ENCODE assay signal across 8 cellular contexts in genomic region chr1:246506785-246507639, GRCh38. TPM values are rescaled to one million over a fixed set of nuclear protein-coding genes. Genes with fewer than 3 reads are reported as not detected.
DNase-seq lines count a peak whose midpoint lies in the region; ATAC-seq, FAIRE-seq and TF ChIP-seq lines count a peak whose summit lies in the region.

SMYD3 (minus strand) TSS chr1:246507279.

- H4K20me1 ChIP-seq in endothelial cell of umbilical vein (replicated peaks; ENCODE audit: control insufficient read depth, extremely low read depth, insufficient read depth, low read length): no peaks in the 10 kb centered on the region

- peak; percentile 64 for DNase-seq in COR-L47 (lab: John Stamatoyannopoulos, UW)
- DNase-seq in HS-27A (ENCODE audit: low read depth): peak; percentile 29
- DNase-seq in NOMO-1 (lab: John Stamatoyannopoulos, UW; ENCODE audit: unreplicated experiment in 2 of 2): peak; percentile 62 to 72
- peak; percentile 79 for DNase-seq in activated CD8-positive, alpha-beta memory T cell treated with anti-CD3 and anti-CD28 coated beads, Interleukin-2, amount 10 ng/mL, durations not matched to agents 7 days and 5 days
- peak; percentile 90 for DNase-seq in endothelial cell of umbilical vein (ENCODE audit: low read depth, low spot score)
- peak; percentile 74 to 89 (median 84) for DNase-seq in mucosa of descending colon
- peak; percentile 62 for DNase-seq in stimulated activated CD8-positive, alpha-beta memory T cell treated with anti-CD3 and anti-CD28 coated beads, Interleukin-4, amount 100 ng/mL, for 24 hours (ENCODE audit: low read depth)

- POLR2A ChIA-PET in endothelial cell of umbilical vein (lab: Charles Lee): interaction anchor here (0.7 kb wide), 1 partner anchor 173 kb away, joined by 5 read pairs; no protein-coding TSS in a partner anchor

- no peak within 1 kb of the TSS for H3K27ac ChIP-seq in endothelial cell of umbilical vein (ENCODE audit: insufficient read depth, low read depth, low read length)

- peak; percentile 69 for TF ChIP-seq POLR2A in endothelial cell of umbilical vein (IDR thresholded peaks at IDR 0.05; ENCODE audit: low read depth, low read length)

- peak within 1 kb of the TSS; percentile 61 for H3K4me2 ChIP-seq in endothelial cell of umbilical vein (ENCODE audit: insufficient read depth, low read length)

- H3K79me2 ChIP-seq in endothelial cell of umbilical vein (ENCODE audit: control insufficient read depth, insufficient read depth, low read length): peaks cover 4% of the 10 kb centered on the region

- H2AFZ ChIP-seq in endothelial cell of umbilical vein (ENCODE audit: low read depth, low read length): peak within 1 kb of the TSS; percentile 93

- FAIRE-seq in endothelial cell of umbilical vein (lab: Jason Lieb, UNC): peak; percentile 82

- dilution Hi-C loops in endothelial cell of umbilical vein (cut with MboI; ENCODE audit: extremely low pct_ligation_motif_present, low sequenced_read_pairs): no loop called here

- peak within 1 kb of the TSS; percentile 35 to 80 (median 45) for H3K4me3 ChIP-seq in endothelial cell of umbilical vein (replicated peaks in 1 of 3; ENCODE audit: insufficient read depth in 1 of 3, low read depth in 1 of 3, low read length in 3 of 3)
- peak within 1 kb of the TSS; percentile 48 for H3K4me3 ChIP-seq in mucosa of descending colon

- no peaks in the 10 kb centered on the region for H3K9me3 Mint-ChIP-seq in activated CD8-positive, alpha-beta memory T cell treated with anti-CD3 and anti-CD28 coated beads, Interleukin-2, amount 10 ng/mL, durations not matched to agents 7 days and 5 days (ENCODE audit: low read depth)

- CTCF ChIA-PET in activated CD8-positive, alpha-beta memory T cell treated with anti-CD3 and anti-CD28 coated beads, Interleukin-2, amount 10 ng/mL, durations not matched to agents 7 days and 5 days (lab: Charles Lee): interaction anchor here (0.7 to 2.4 kb wide), 6 partner anchors 9 to 182 kb away, joined by 3 to 12 read pairs (median 4); no protein-coding TSS in a partner anchor
- CTCF ChIA-PET in endothelial cell of umbilical vein (lab: Charles Lee): interaction anchor here (0.8 to 1.8 kb wide), 8 partner anchors 9 to 217 kb away, joined by 3 to 13 read pairs (median 4); partner anchors contain the start of gene SCCPDH

- no peaks in the 10 kb centered on the region for H3K27me3 Mint-ChIP-seq in activated CD8-positive, alpha-beta memory T cell treated with anti-CD3 and anti-CD28 coated beads, Interleukin-2, amount 10 ng/mL, durations not matched to agents 7 days and 5 days

- H3K4me1 Mint-ChIP-seq in activated CD8-positive, alpha-beta memory T cell treated with anti-CD3 and anti-CD28 coated beads, Interleukin-2, amount 10 ng/mL, durations not matched to agents 7 days and 5 days: peaks cover 30% of the 10 kb centered on the region

- ATAC-seq in GM19468 (IDR thresholded peaks at IDR 0.05; ENCODE audit: extremely low read depth, unreplicated experiment): peak; percentile 87
- ATAC-seq in activated CD8-positive, alpha-beta memory T cell treated with anti-CD3 and anti-CD28 coated beads, Interleukin-2, amount 10 ng/mL, durations not matched to agents 7 days and 5 days: peak; percentile 97
- ATAC-seq in mucosa of descending colon: peak; percentile 97

- H3K27me3 ChIP-seq in endothelial cell of umbilical vein (ENCODE audit: control insufficient read depth in 2 of 2, insufficient read depth in 2 of 2, low read length in 2 of 2): no peaks in the 10 kb centered on the region

- H3K9me3 ChIP-seq in endothelial cell of umbilical vein (replicated peaks; ENCODE audit: control insufficient read depth, insufficient read depth, low read length) (no peaks in the 10 kb centered on the region), mucosa of descending colon (no peaks in the 10 kb centered on the region)

- H3K4me1 ChIP-seq in endothelial cell of umbilical vein (ENCODE audit: control insufficient read depth, extremely low read depth, insufficient read depth, low read length): peaks cover 14% of the 10 kb centered on the region
- peaks cover 5% of the 10 kb centered on the region for H3K4me1 ChIP-seq in mucosa of descending colon (ENCODE audit: low read depth)

- peaks cover 8% of the 10 kb centered on the region for H3K36me3 Mint-ChIP-seq in activated CD8-positive, alpha-beta memory T cell treated with anti-CD3 and anti-CD28 coated beads, Interleukin-2, amount 10 ng/mL, durations not matched to agents 7 days and 5 days

- peak in 1 of 2 donors; percentile 9 for TF ChIP-seq CTCF in endothelial cell of umbilical vein (IDR thresholded peaks at IDR 0.05; ENCODE audit: extremely low read depth in 1 of 2, insufficient read depth in 1 of 2, low read depth in 1 of 2, low read length in 2 of 2)
- no peak for TF ChIP-seq CTCF in mucosa of descending colon (IDR thresholded peaks at IDR 0.05)

- peak within 1 kb of the TSS; percentile 78 for H3K4me3 Mint-ChIP-seq in activated CD8-positive, alpha-beta memory T cell treated with anti-CD3 and anti-CD28 coated beads, Interleukin-2, amount 10 ng/mL, durations not matched to agents 7 days and 5 days

- intact Hi-C loops in endothelial cell of umbilical vein (cut with micrococcal nuclease): loop anchor here (1.0 to 2.0 kb wide), 2 partner anchors 60 to 102 kb away; partner anchors contain the start of genes CNST and TFB2M
- intact Hi-C loops in mucosa of descending colon (cut with DNase I, micrococcal nuclease): no loop called here

- no peak within 1 kb of the TSS for H3K9ac ChIP-seq in endothelial cell of umbilical vein (replicated peaks; ENCODE audit: extremely low read depth, insufficient read depth, low read length)

- H3K36me3 ChIP-seq in endothelial cell of umbilical vein (ENCODE audit: control insufficient read depth in 2 of 2, extremely low read depth in 1 of 2, insufficient read depth in 2 of 2, low read length in 2 of 2): no peaks in the 10 kb centered on the region
- no peaks in the 10 kb centered on the region for H3K36me3 ChIP-seq in mucosa of descending colon (ENCODE audit: low read depth)

- peak within 1 kb of the TSS; percentile 86 for H3K27ac Mint-ChIP-seq in activated CD8-positive, alpha-beta memory T cell treated with anti-CD3 and anti-CD28 coated beads, Interleukin-2, amount 10 ng/mL, durations not matched to agents 7 days and 5 days

- no peaks in the 10 kb centered on the region for H3K9me1 ChIP-seq in endothelial cell of umbilical vein (replicated peaks; ENCODE audit: control insufficient read depth, extremely low read depth, insufficient read depth, low read length)

- BruUV-seq in endothelial cell of umbilical vein (replicated peaks; lab: Mats Ljungman, UMichigan): no TSS peak

TF ChIP-seq in endothelial cell of umbilical vein, 7 proteins besides CTCF, POLR2A, EP300 and RAD21:
- no peak for TF ChIP-seq JUN (IDR thresholded peaks at IDR 0.05; ENCODE audit: borderline replicate concordance, insufficient read depth, insufficient read length, low read depth)
- no peak for TF ChIP-seq FOS (IDR thresholded peaks at IDR 0.05; ENCODE audit: borderline replicate concordance, insufficient read depth, low read length)
- TF ChIP-seq EZH2 (IDR thresholded peaks at IDR 0.05; ENCODE audit: borderline replicate concordance, low read depth, low read length, severe bottlenecking): no peak
- peak; percentile 59 for TF ChIP-seq POLR2AphosphoS5 (IDR thresholded peaks at IDR 0.05; ENCODE audit: insufficient read depth, low read depth, low read length)
- TF ChIP-seq, protein P1, sequence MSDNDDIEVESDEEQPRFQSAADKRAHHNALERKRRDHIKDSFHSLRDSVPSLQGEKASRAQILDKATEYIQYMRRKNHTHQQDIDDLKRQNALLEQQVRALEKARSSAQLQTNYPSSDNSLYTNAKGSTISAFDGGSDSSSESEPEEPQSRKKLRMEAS (IDR thresholded peaks at IDR 0.05; ENCODE audit: insufficient read depth, insufficient read length): no peak
- TF ChIP-seq GATA2 (IDR thresholded peaks at IDR 0.05; ENCODE audit: insufficient read depth, insufficient read length, low read depth, low read length): no peak
- TF ChIP-seq MYC (IDR thresholded peaks at IDR 0.05; ENCODE audit: low read depth, low read length): no peak

RNA-seq across cellular contexts. Expression of gene SMYD3, which starts in this region (rescaled TPM):
- 10 to 100 TPM; 18.1 to 26.8 TPM for total RNA-seq in activated CD8-positive, alpha-beta memory T cell treated with anti-CD3 and anti-CD28 coated beads, Interleukin-2, amount 10 ng/mL, durations not matched to agents 7 days and 5 days
- 27.6 and 32.1 TPM in 2 replicates for total RNA-seq in endothelial cell of umbilical vein
- 12.7 and 16.0 TPM in 2 replicates for polyA plus RNA-seq in endothelial cell of umbilical vein
- polyA plus RNA-seq in endothelial cell of umbilical vein (2011; cell fraction: cytosol; rRNA removed): 21.9 and 22.3 TPM in 2 replicates
- polyA plus RNA-seq in endothelial cell of umbilical vein (2011; cell fraction: nucleus; rRNA removed): 20.4 and 20.8 TPM in 2 replicates
- polyA plus RNA-seq in endothelial cell of umbilical vein (2012): 27.2 and 30.1 TPM in 2 replicates
- 26.1 and 39.4 TPM in 2 replicates for polyA minus RNA-seq in endothelial cell of umbilical vein
- 15.0 TPM for polyA minus RNA-seq in endothelial cell of umbilical vein (2011; cell fraction: cytosol; rRNA and poly(A)+ RNA removed)
- polyA minus RNA-seq in endothelial cell of umbilical vein (2011; cell fraction: nucleus; rRNA and poly(A)+ RNA removed): 65.3 and 66.0 TPM in 2 replicates
- total RNA-seq in mucosa of descending colon: 10 to 100 TPM; 16.3 to 18.0 (median 16.4) TPM

Comparison
In these comparisons a context has a peak if more than half of its experiments do, and no peak if none do; other contexts are left out.
1. DNase-seq: peak in every context shown above with its lines; median percentile 90 in endothelial cell of umbilical vein; 84 in mucosa of descending colon; 79 in activated CD8-positive, alpha-beta memory T cell treated with anti-CD3 and anti-CD28 coated beads, Interleukin-2, amount 10 ng/mL, durations not matched to agents 7 days and 5 days; 67 in NOMO-1; 64 in COR-L47; 62 in stimulated activated CD8-positive, alpha-beta memory T cell treated with anti-CD3 and anti-CD28 coated beads, Interleukin-4, amount 100 ng/mL, for 24 hours; 29 in HS-27A.